In the genomic region with DNA sequence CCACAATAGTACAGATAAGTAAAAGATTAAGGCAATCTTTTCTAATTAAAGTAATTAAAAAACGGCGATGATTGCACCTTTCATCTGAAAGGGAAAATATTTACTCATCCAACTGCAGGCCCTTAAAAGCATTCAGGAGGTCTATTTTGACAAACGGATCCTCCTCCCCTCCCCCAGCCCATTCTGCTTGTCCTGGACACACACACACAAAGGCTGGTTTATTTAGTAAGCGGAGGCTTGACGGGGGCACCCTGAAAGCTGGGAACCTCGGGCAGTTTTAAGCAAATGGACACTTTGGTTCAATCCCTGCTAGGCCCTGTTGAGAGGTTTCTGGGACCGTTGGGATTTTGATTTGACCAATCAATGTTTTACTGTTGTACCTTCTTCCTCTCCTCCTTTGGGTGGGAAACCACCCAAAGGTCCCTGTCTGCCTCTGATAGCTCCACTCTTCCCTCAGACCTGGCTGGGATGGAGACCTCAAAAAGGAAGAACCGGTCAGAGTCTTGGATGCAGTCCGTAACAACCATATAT, we compare ENCODE assay signal across 11 cellular contexts.
DNase-seq lines count a peak whose midpoint lies in the region; ATAC-seq and TF ChIP-seq lines count a peak whose summit lies in the region.
"Had no signal": no experiment of that assay in that cellular context is flagged by ENCODE, and none has a peak within 500 bp of the region (broad histone marks: within the 10 kb centered on the region; RNA-seq: fewer than 3 reads in every experiment).

No MANE protein-coding gene starts in this region.

- no peaks in the 10 kb centered on the region for H4K20me1 ChIP-seq in BLaER1 treated with 17β-estradiol and CSF1 and Interleukin-3, amounts not matched to agents 10 nM and 100 nM
- H4K20me1 ChIP-seq in osteoblast (ENCODE audit: insufficient read depth, low read length) = no peaks in the 10 kb centered on the region

- no peaks in the 10 kb centered on the region for H3K9me3 ChIP-seq in BLaER1 treated with 17β-estradiol and CSF1 and Interleukin-3, amounts not matched to agents 10 nM and 100 nM (replicated peaks in 1 of 11)
- H3K9me3 ChIP-seq in esophagus (ENCODE audit: control insufficient read depth in 2 of 2, insufficient read depth in 1 of 2, low read depth in 1 of 2, low read length in 1 of 2) (no peaks in the 10 kb centered on the region), osteoblast (ENCODE audit: low read depth, low read length) (no peaks in the 10 kb centered on the region)

- no peak for TF ChIP-seq CTCF in osteoblast (IDR thresholded peaks at IDR 0.05; ENCODE audit: extremely low read depth, low read depth, low read length)

- 44 to 53% methylated on average over 9 of the region's 9 CpGs for WGBS in esophagus, 2 donors

- no peak overlapping the region for H3K4me3 ChIP-seq in BLaER1 treated with 17β-estradiol and CSF1 and Interleukin-3, amounts not matched to agents 10 nM and 100 nM
- H3K4me3 ChIP-seq in esophagus (ENCODE audit: low read depth in 1 of 2, low read length in 2 of 2) (no peak overlapping the region), osteoblast (ENCODE audit: insufficient read depth, low read length) (no peak overlapping the region)
- H3K4me3 ChIP-seq: SK-N-MC had no signal

- H3K27me3 ChIP-seq in BLaER1 treated with 17β-estradiol and CSF1 and Interleukin-3, amounts not matched to agents 10 nM and 100 nM = no peaks in the 10 kb centered on the region
- H3K27me3 ChIP-seq in esophagus (ENCODE audit: control insufficient read depth in 1 of 2, insufficient read depth in 2 of 2, low read length in 2 of 2) = no peaks in the 10 kb centered on the region
- no peaks in the 10 kb centered on the region for H3K27me3 ChIP-seq in osteoblast (ENCODE audit: insufficient read depth, low read length)

- peak overlapping the region in 4 of 11 experiments; percentile 28 to 70 (median 38); a peak in 5 of 22 replicates for H3K27ac ChIP-seq in BLaER1 treated with 17β-estradiol and CSF1 and Interleukin-3, amounts not matched to agents 10 nM and 100 nM
- peak overlapping the region; percentile 81 to 86 for H3K27ac ChIP-seq in esophagus (ENCODE audit: low read depth in 2 of 2, low read length in 1 of 2)
- H3K27ac ChIP-seq in osteoblast (ENCODE audit: low read depth, low read length) = peak overlapping the region; percentile 96
- H3K27ac ChIP-seq: SK-N-MC had no signal

- H2AFZ ChIP-seq in osteoblast (ENCODE audit: low read length) = no peak overlapping the region

- no peaks in the 10 kb centered on the region for H3K36me3 ChIP-seq in BLaER1 treated with 17β-estradiol and CSF1 and Interleukin-3, amounts not matched to agents 10 nM and 100 nM
- H3K36me3 ChIP-seq in esophagus (ENCODE audit: control insufficient read depth in 2 of 2, insufficient read depth in 2 of 2, low read length in 1 of 2) (no peaks in the 10 kb centered on the region), osteoblast (ENCODE audit: insufficient read depth, low read length) (no peaks in the 10 kb centered on the region)

- DNase-seq in NCI-H2081 treated with DMSO at 0.1 percent for 48 hours (lab: John Stamatoyannopoulos, UW) (peak; percentile 80), osteoblast (ENCODE audit: insufficient read length, low spot score, missing footprints) (no peak), RKO (ENCODE audit: low spot score) (no peak), NAMALWA (ENCODE audit: low spot score) (no peak)
- no peak for DNase-seq in stimulated activated CD4-positive, alpha-beta T cell treated with anti-CD3 and anti-CD28 coated beads, Interleukin-4, amount 100 ng/mL, for 4 hours
- DNase-seq: midbrain, NCI-H226 had no signal

- peak overlapping the region in 10 of 11 experiments; percentile 52 to 87 (median 78); a peak in 17 of 22 replicates for H3K4me2 ChIP-seq in BLaER1 treated with 17β-estradiol and CSF1 and Interleukin-3, amounts not matched to agents 10 nM and 100 nM
- H3K4me2 ChIP-seq in osteoblast (ENCODE audit: insufficient read depth, low read length) = no peak overlapping the region

- ATAC-seq in HG03280 (IDR thresholded peaks at IDR 0.05; ENCODE audit: unreplicated experiment) = no peak

- peak overlapping the region in 1 of 11 experiments; percentile 26; a peak in 2 of 22 replicates for H3K9ac ChIP-seq in BLaER1 treated with 17β-estradiol and CSF1 and Interleukin-3, amounts not matched to agents 10 nM and 100 nM

- no peaks in the 10 kb centered on the region for H3K79me2 ChIP-seq in osteoblast (ENCODE audit: insufficient read depth, low read length)

- peaks cover 47 to 91% (median 88%) of the 10 kb centered on the region in 10 experiments for H3K4me1 ChIP-seq in BLaER1 treated with 17β-estradiol and CSF1 and Interleukin-3, amounts not matched to agents 10 nM and 100 nM
- H3K4me1 ChIP-seq in esophagus (ENCODE audit: control insufficient read depth in 2 of 2, insufficient read depth in 2 of 2, low read length in 1 of 2) = peaks cover 33 to 52% of the 10 kb centered on the region in 2 donors
- peaks cover 60% of the 10 kb centered on the region for H3K4me1 ChIP-seq in osteoblast (ENCODE audit: insufficient read depth, low read length)
